Comparison of ENCODE assay signal across 1 cellular context in the genomic region with DNA sequence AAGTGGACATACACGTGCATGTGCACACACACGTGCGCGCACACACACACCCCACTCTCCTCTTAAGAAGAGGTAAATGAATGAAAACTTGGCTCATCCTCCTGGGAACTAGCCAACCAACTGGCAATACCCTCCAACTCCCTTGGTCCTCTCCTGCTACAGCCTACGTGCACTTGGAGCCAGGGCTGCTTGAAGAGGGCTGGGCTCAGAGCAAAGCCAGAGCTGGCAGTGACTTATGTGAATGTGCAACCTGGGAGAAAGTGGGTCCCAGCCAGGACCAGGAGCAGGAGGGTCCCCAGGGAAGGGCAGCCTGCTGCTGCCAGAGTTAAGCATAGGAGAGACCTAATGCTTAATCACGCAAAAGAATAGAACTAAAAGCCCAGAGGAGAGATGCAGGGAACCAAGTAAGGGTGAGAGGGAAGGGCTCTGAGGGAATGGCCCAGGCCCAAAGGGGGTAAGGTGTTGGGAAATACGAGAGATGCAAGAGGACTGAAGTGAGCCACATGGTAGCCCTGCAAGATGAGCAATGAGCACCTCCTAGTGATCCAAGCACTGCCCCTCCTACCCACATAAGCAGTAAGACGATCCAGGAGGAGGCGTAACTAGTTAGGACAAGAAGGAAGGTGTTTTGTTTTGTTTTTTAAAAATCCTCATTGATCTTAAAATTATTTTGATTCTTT.
TF ChIP-seq lines count a peak whose summit lies in the region.

No MANE protein-coding gene starts in this region.

TF ChIP-seq in HCT116, 20 proteins besides CTCF, POLR2A, EP300 and RAD21 (continued from another document):
- TF ChIP-seq, protein P1, sequence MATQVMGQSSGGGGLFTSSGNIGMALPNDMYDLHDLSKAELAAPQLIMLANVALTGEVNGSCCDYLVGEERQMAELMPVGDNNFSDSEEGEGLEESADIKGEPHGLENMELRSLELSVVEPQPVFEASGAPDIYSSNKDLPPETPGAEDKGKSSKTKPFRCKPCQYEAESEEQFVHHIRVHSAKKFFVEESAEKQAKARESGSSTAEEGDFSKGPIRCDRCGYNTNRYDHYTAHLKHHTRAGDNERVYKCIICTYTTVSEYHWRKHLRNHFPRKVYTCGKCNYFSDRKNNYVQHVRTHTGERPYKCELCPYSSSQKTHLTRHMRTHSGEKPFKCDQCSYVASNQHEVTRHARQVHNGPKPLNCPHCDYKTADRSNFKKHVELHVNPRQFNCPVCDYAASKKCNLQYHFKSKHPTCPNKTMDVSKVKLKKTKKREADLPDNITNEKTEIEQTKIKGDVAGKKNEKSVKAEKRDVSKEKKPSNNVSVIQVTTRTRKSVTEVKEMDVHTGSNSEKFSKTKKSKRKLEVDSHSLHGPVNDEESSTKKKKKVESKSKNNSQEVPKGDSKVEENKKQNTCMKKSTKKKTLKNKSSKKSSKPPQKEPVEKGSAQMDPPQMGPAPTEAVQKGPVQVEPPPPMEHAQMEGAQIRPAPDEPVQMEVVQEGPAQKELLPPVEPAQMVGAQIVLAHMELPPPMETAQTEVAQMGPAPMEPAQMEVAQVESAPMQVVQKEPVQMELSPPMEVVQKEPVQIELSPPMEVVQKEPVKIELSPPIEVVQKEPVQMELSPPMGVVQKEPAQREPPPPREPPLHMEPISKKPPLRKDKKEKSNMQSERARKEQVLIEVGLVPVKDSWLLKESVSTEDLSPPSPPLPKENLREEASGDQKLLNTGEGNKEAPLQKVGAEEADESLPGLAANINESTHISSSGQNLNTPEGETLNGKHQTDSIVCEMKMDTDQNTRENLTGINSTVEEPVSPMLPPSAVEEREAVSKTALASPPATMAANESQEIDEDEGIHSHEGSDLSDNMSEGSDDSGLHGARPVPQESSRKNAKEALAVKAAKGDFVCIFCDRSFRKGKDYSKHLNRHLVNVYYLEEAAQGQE (IDR thresholded peaks at IDR 0.05; ENCODE audit: low read depth): no peak
- TF ChIP-seq SRF (IDR thresholded peaks at IDR 0.05; ENCODE audit: low read depth): no peak
- TF ChIP-seq ZNF274 (IDR thresholded peaks at IDR 0.05; ENCODE audit: low read depth, low read length): no peak
- TF ChIP-seq FOSL1 (IDR thresholded peaks at IDR 0.05; ENCODE audit: low read depth): no peak
